14 cellular contexts compared by ENCODE assay signal in genomic region chr1:12181568-12181967, GRCh38. TPM values are rescaled to one million over a fixed set of nuclear protein-coding genes. Genes with fewer than 3 reads are reported as not detected.
DNase-seq lines count a peak whose midpoint lies in the region; ATAC-seq, FAIRE-seq and TF ChIP-seq lines count a peak whose summit lies in the region.
"Had no signal": no experiment of that assay in that cellular context is flagged by ENCODE, and none has a peak within 500 bp of the region (broad histone marks: within the 10 kb centered on the region; RNA-seq: fewer than 3 reads in every experiment).

No MANE protein-coding gene starts in this region.

- H2AFZ ChIP-seq in GM23338: no peak overlapping the region

- no peak for FAIRE-seq in HTR-8/SVneo (lab: Jason Lieb, UNC)

- no peaks in the 10 kb centered on the region for H3K79me2 ChIP-seq in GM23338 (replicated peaks; ENCODE audit: insufficient read depth)

- no peak for TF ChIP-seq CTCF in natural killer cell (IDR thresholded peaks at IDR 0.05)
- no peak for TF ChIP-seq CTCF in upper lobe of right lung (IDR thresholded peaks at IDR 0.05)
- TF ChIP-seq CTCF in GM23338 (conservative IDR thresholded peaks at IDR 0.05; ENCODE audit: low read depth in 2 of 2): no peak

- intact Hi-C loops in Right ventricle myocardium inferior (cut with DNase I): loop anchor here (5.0 kb wide), 1 partner anchor 39 kb away; no protein-coding TSS in a partner anchor
- intact Hi-C loops in left ventricle myocardium superior (cut with micrococcal nuclease): no loop called here
- intact Hi-C loops in natural killer cell (cut with micrococcal nuclease): no loop called here
- intact Hi-C loops in upper lobe of right lung (cut with DNase I): no loop called here

- H3K36me3 ChIP-seq in upper lobe of right lung (no peaks in the 10 kb centered on the region), GM23338 (ENCODE audit: insufficient read depth) (no peaks in the 10 kb centered on the region)
- H3K36me3 ChIP-seq: thoracic aorta had no signal

- no peak for ATAC-seq in Right ventricle myocardium inferior
- no peak for ATAC-seq in left ventricle myocardium superior
- no peak for ATAC-seq in natural killer cell
- ATAC-seq in upper lobe of right lung: no peak
- ATAC-seq in GM23338: no peak

- DNase-seq in Right ventricle myocardium inferior (ENCODE audit: missing footprints): peak; percentile 50
- no peak for DNase-seq in left ventricle myocardium superior
- DNase-seq in caudate nucleus (lab: John Stamatoyannopoulos, UW): no peak
- DNase-seq in natural killer cell: no peak
- DNase-seq in upper lobe of right lung: no peak
- DNase-seq in GM23338 (ENCODE audit: low spot score): no peak
- no peak for DNase-seq in GM03348 (ENCODE audit: low spot score)
- DNase-seq in HTR-8/SVneo (ENCODE audit: insufficient read length, low spot score): no peak
- DNase-seq: activated CD4-positive, CD25-positive, alpha-beta regulatory T cell; DND-41; NCI-H1048; NCI-H2227 treated with DMSO at 0.1 percent for 48 hours had no signal

- H3K27ac Mint-ChIP-seq in natural killer cell (peak overlapping the region; percentile 99), GM23338 (no peak overlapping the region)

- H3K9me2 ChIP-seq in GM23338 (ENCODE audit: insufficient read depth): no peaks in the 10 kb centered on the region

- no peak overlapping the region for H3K4me3 ChIP-seq in upper lobe of right lung
- no peak overlapping the region for H3K4me3 ChIP-seq in GM23338
- H3K4me3 ChIP-seq: thoracic aorta had no signal

- H3K27ac ChIP-seq in caudate nucleus (ENCODE audit: low read depth, low read length) (peak overlapping the region; percentile 85), upper lobe of right lung (peak overlapping the region; percentile 81), GM23338 (ENCODE audit: low read depth) (no peak overlapping the region)

- no peaks in the 10 kb centered on the region for H4K20me1 ChIP-seq in GM23338 (replicated peaks; ENCODE audit: insufficient read depth)

- H3K27me3 Mint-ChIP-seq in natural killer cell (ENCODE audit: low read depth in 2 of 2): no peaks in the 10 kb centered on the region
- peaks cover 18% of the 10 kb centered on the region for H3K27me3 Mint-ChIP-seq in GM23338 (ENCODE audit: insufficient read depth, low read depth, poor library complexity)

- H3K9me3 Mint-ChIP-seq in natural killer cell (no peaks in the 10 kb centered on the region), GM23338 (peaks cover 15% of the 10 kb centered on the region)

- H3K4me1 ChIP-seq in upper lobe of right lung: peaks cover 96% of the 10 kb centered on the region
- H3K4me1 ChIP-seq in GM23338 (ENCODE audit: insufficient read depth): peaks cover 15% of the 10 kb centered on the region

- no peaks in the 10 kb centered on the region for H3F3A ChIP-seq in GM23338 (replicated peaks; ENCODE audit: low read depth)

- no peak overlapping the region for H3K4me2 ChIP-seq in GM23338

- H3K4me1 Mint-ChIP-seq in natural killer cell: peaks cover 69 to 98% of the 10 kb centered on the region in 2 donors
- H3K4me1 Mint-ChIP-seq in GM23338: peaks cover 20% of the 10 kb centered on the region

- H3K36me3 Mint-ChIP-seq in natural killer cell (no peaks in the 10 kb centered on the region), GM23338 (ENCODE audit: low read depth) (peaks cover 11% of the 10 kb centered on the region)
- H3K36me3 Mint-ChIP-seq: brain had no signal

- no peaks in the 10 kb centered on the region for H3K9me3 ChIP-seq in upper lobe of right lung
- H3K9me3 ChIP-seq: thoracic aorta had no signal

- no peaks in the 10 kb centered on the region for H3K27me3 ChIP-seq in upper lobe of right lung
- no peaks in the 10 kb centered on the region for H3K27me3 ChIP-seq in GM23338 (ENCODE audit: insufficient read depth)

- no peak overlapping the region for H3K4me3 Mint-ChIP-seq in natural killer cell
- H3K4me3 Mint-ChIP-seq in GM23338: no peak overlapping the region
- H3K4me3 Mint-ChIP-seq: brain had no signal

TF ChIP-seq in GM23338, 12 proteins besides CTCF, POLR2A, EP300 and RAD21:
- TF ChIP-seq ETS1 (IDR thresholded peaks at IDR 0.05) (no peak), POLR2AphosphoS5 (IDR thresholded peaks at IDR 0.05; ENCODE audit: low read depth) (no peak), NANOG (IDR thresholded peaks at IDR 0.05; ENCODE audit: borderline replicate concordance) (no peak), ZNF462 (CRISPR knock-in tag; IDR thresholded peaks at IDR 0.05) (no peak), EZH2phosphoT487 (IDR thresholded peaks at IDR 0.05; ENCODE audit: unreplicated experiment) (no peak), ZNF331 (CRISPR knock-in tag; IDR thresholded peaks at IDR 0.05; ENCODE audit: low read depth) (no peak)

RNA-seq across cellular contexts. Expression of gene TNFRSF1B, which starts 14.8 kb away (rescaled TPM):
- total RNA-seq in Right ventricle myocardium inferior: 19.0 TPM
- 13.0 TPM for total RNA-seq in left ventricle myocardium superior
- total RNA-seq in natural killer cell: 100 to 1,000 TPM; 152 to 173 (median 172) TPM
- total RNA-seq in upper lobe of right lung: 62.4 TPM
- 1.8 and 4.1 TPM in 2 replicates for total RNA-seq in GM23338 (2014; rRNA removed; shearing (Covaris generic))
- 0.68 and 0.91 TPM in 2 replicates for polyA plus RNA-seq in GM23338 (2016; fragmentation: Nextera tagmentation; extraction: Ambion mirVana)

RNA-seq across cellular contexts. Expression of gene VPS13D, which starts 48.3 kb away (rescaled TPM):
- total RNA-seq in Right ventricle myocardium inferior (105 TPM), left ventricle myocardium superior (112 TPM), natural killer cell (10 to 100 TPM; 66.3 to 94.0 (median 81.7) TPM), upper lobe of right lung (74.7 TPM)
- total RNA-seq in GM23338 (2014; rRNA removed; shearing (Covaris generic)): 34.7 and 34.9 TPM in 2 replicates
- polyA plus RNA-seq in GM23338 (2016; fragmentation: Nextera tagmentation; extraction: Ambion mirVana): 7.5 and 10.7 TPM in 2 replicates
